ENCODE assay signal across 1 cellular context in the genomic region with DNA sequence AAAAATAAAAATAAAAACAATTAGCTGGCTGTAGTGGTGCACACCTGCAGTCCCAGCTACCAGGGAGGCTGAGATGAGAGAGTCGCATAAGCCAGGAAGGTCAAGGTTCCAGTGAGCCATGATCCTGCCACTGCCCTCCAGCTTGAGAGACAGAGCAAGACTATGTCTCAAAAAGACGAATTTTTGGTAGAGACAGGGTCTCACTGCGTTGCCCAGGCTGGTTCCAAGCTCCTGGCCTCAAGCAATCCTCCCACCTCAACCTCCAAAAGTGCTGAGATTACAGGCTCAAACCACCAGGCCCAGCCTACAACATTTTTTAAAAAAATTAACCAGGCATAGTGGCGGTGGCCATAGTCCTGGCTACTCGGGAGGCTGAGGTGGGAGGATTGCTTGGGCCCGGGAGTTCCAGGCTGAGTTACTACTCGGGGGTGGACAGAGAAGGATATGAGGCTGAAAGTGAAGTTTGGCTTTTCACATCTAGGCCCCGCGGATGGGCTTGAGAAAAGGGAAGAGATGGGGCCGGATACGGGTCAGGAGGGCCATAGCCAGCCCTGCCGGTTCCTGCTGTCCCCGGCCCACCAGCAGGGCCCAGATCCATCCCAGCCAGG.
TF ChIP-seq lines count a peak whose summit lies in the region.

No MANE protein-coding gene starts in this region.

TF ChIP-seq in GM23338, 12 proteins besides CTCF, POLR2A, EP300 and RAD21:
- TF ChIP-seq, protein P1, sequence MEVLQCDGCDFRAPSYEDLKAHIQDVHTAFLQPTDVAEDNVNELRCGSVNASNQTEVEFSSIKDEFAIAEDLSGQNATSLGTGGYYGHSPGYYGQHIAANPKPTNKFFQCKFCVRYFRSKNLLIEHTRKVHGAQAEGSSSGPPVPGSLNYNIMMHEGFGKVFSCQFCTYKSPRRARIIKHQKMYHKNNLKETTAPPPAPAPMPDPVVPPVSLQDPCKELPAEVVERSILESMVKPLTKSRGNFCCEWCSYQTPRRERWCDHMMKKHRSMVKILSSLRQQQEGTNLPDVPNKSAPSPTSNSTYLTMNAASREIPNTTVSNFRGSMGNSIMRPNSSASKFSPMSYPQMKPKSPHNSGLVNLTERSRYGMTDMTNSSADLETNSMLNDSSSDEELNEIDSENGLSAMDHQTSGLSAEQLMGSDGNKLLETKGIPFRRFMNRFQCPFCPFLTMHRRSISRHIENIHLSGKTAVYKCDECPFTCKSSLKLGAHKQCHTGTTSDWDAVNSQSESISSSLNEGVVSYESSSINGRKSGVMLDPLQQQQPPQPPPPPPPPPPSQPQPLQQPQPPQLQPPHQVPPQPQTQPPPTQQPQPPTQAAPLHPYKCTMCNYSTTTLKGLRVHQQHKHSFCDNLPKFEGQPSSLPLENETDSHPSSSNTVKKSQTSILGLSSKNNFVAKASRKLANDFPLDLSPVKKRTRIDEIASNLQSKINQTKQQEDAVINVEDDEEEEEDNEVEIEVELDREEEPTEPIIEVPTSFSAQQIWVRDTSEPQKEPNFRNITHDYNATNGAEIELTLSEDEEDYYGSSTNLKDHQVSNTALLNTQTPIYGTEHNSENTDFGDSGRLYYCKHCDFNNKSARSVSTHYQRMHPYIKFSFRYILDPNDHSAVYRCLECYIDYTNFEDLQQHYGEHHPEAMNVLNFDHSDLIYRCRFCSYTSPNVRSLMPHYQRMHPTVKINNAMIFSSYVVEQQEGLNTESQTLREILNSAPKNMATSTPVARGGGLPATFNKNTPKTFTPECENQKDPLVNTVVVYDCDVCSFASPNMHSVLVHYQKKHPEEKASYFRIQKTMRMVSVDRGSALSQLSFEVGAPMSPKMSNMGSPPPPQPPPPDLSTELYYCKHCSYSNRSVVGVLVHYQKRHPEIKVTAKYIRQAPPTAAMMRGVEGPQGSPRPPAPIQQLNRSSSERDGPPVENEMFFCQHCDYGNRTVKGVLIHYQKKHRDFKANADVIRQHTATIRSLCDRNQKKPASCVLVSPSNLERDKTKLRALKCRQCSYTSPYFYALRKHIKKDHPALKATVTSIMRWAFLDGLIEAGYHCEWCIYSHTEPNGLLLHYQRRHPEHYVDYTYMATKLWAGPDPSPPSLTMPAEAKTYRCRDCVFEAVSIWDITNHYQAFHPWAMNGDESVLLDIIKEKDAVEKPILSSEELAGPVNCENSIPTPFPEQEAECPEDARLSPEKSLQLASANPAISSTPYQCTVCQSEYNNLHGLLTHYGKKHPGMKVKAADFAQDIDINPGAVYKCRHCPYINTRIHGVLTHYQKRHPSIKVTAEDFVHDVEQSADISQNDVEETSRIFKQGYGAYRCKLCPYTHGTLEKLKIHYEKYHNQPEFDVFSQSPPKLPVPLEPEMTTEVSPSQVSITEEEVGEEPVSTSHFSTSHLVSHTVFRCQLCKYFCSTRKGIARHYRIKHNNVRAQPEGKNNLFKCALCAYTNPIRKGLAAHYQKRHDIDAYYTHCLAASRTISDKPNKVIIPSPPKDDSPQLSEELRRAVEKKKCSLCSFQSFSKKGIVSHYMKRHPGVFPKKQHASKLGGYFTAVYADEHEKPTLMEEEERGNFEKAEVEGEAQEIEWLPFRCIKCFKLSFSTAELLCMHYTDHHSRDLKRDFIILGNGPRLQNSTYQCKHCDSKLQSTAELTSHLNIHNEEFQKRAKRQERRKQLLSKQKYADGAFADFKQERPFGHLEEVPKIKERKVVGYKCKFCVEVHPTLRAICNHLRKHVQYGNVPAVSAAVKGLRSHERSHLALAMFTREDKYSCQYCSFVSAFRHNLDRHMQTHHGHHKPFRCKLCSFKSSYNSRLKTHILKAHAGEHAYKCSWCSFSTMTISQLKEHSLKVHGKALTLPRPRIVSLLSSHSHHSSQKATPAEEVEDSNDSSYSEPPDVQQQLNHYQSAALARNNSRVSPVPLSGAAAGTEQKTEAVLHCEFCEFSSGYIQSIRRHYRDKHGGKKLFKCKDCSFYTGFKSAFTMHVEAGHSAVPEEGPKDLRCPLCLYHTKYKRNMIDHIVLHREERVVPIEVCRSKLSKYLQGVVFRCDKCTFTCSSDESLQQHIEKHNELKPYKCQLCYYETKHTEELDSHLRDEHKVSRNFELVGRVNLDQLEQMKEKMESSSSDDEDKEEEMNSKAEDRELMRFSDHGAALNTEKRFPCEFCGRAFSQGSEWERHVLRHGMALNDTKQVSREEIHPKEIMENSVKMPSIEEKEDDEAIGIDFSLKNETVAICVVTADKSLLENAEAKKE (CRISPR knock-in tag; IDR thresholded peaks at IDR 0.05): no peak
